Comparison of ENCODE assay signal across 15 cellular contexts in genomic region chrX:132940727-132941162, GRCh38. TPM values are rescaled to one million over a fixed set of nuclear protein-coding genes. Genes with fewer than 3 reads are reported as not detected.
DNase-seq lines count a peak whose midpoint lies in the region; TF ChIP-seq lines count a peak whose summit lies in the region.
"Had no signal": no experiment of that assay in that cellular context is flagged by ENCODE, and none has a peak within 500 bp of the region (broad histone marks: within the 10 kb centered on the region; RNA-seq: fewer than 3 reads in every experiment).

No MANE protein-coding gene starts in this region.

- no peak overlapping the region for H2BK20ac ChIP-seq in H9 (ENCODE audit: low read depth, low read length, poor library complexity, severe bottlenecking)

- no peak overlapping the region for H2AFZ ChIP-seq in H9 (ENCODE audit: low read length)
- H2AFZ ChIP-seq in hepatocyte: no peak overlapping the region

- no peak overlapping the region for H3K4me3 ChIP-seq in SJCRH30
- no peak overlapping the region for H3K4me3 ChIP-seq in hepatocyte
- H3K4me3 ChIP-seq: BLaER1 had no signal

- no peaks in the 10 kb centered on the region for H3K23me2 ChIP-seq in H9 (ENCODE audit: insufficient read length, low read depth, low read length, poor library complexity, severe bottlenecking)

- no CpG with 5 or more reads among the region's 3 CpGs for WGBS in H9 (ENCODE audit: extremely low coverage, insufficient read length, low lambda C conversion rate)
- 38% methylated on average over 3 of the region's 3 CpGs for WGBS in hepatocyte (ENCODE audit: low lambda C conversion rate, missing lambda C conversion rate)

- no peak overlapping the region for H3K27ac ChIP-seq in C4-2B
- no peak overlapping the region for H3K27ac ChIP-seq in H9 (ENCODE audit: insufficient read length, low read depth, low read length)
- no peak overlapping the region for H3K27ac ChIP-seq in SJCRH30
- H3K27ac ChIP-seq in hepatocyte: no peak overlapping the region
- H3K27ac ChIP-seq: BLaER1 had no signal

- no peak overlapping the region for H3K56ac ChIP-seq in H9 (ENCODE audit: insufficient read length, low read depth, low read length)

- H4K91ac ChIP-seq in H9 (ENCODE audit: insufficient read length, low read depth, low read length): no peak overlapping the region

- CTCF ChIA-PET in GM10248 (lab: Yijun Ruan, JAX): no interaction called here

- H3K9me2 ChIP-seq in hepatocyte (replicated peaks; ENCODE audit: insufficient read depth): no peaks in the 10 kb centered on the region

- no peak overlapping the region for H2BK15ac ChIP-seq in H9 (ENCODE audit: low read depth, low read length)

- H3K9ac ChIP-seq in H9 (ENCODE audit: extremely low read depth, insufficient read length, low read length): no peak overlapping the region
- H3K9ac ChIP-seq: BLaER1 had no signal

- POLR2A ChIA-PET in GM10248 (lab: Yijun Ruan, JAX): no interaction called here

- peaks cover 5% of the 10 kb centered on the region for H3K27me3 Mint-ChIP-seq in H9 (ENCODE audit: low read depth)

- peaks cover 15 to 16% of the 10 kb centered on the region in 2 experiments for H3K4me1 Mint-ChIP-seq in H9

- H3K9me3 ChIP-seq in H9 (ENCODE audit: control insufficient read depth, low read depth, low read length): no peaks in the 10 kb centered on the region
- H3K9me3 ChIP-seq in SJCRH30 (replicated peaks): no peaks in the 10 kb centered on the region
- H3K9me3 ChIP-seq in hepatocyte (ENCODE audit: low read depth): no peaks in the 10 kb centered on the region

- no peak overlapping the region for H3K4me2 ChIP-seq in H9 (ENCODE audit: insufficient read depth, insufficient read length, low read length)
- peak overlapping the region; percentile 53 for H3K4me2 ChIP-seq in hepatocyte
- H3K4me2 ChIP-seq: BLaER1 had no signal

- no peaks in the 10 kb centered on the region for H3K4me1 ChIP-seq in H9 (ENCODE audit: insufficient read depth, low read length)
- H3K4me1 ChIP-seq in SJCRH30: peaks cover 17% of the 10 kb centered on the region
- H3K4me1 ChIP-seq in hepatocyte (ENCODE audit: insufficient read depth): no peaks in the 10 kb centered on the region
- H3K4me1 ChIP-seq: BLaER1 had no signal

- peaks cover 2% of the 10 kb centered on the region; the same call in 1 of the 2 replicates for H3K36me3 ChIP-seq in SJCRH30
- H3K36me3 ChIP-seq in hepatocyte (replicated peaks; ENCODE audit: insufficient read depth, low read depth): no peaks in the 10 kb centered on the region
- H3K36me3 ChIP-seq: BLaER1 had no signal

- H4K8ac ChIP-seq in H9 (replicated peaks; ENCODE audit: insufficient read length, low read depth, low read length): no peak overlapping the region

- H3K9me3 Mint-ChIP-seq in H9: peaks cover 4 to 13% of the 10 kb centered on the region in 2 experiments
- H3K9me3 Mint-ChIP-seq: HFFc6 had no signal

- H2BK12ac ChIP-seq in H9 (ENCODE audit: insufficient read length, low read depth, low read length): no peak overlapping the region

- no peak overlapping the region for H3K14ac ChIP-seq in H9 (ENCODE audit: insufficient read depth, low read length)

- H4K20me1 ChIP-seq in H9 (ENCODE audit: control insufficient read depth, insufficient read depth, insufficient read length): no peaks in the 10 kb centered on the region
- no peaks in the 10 kb centered on the region for H4K20me1 ChIP-seq in hepatocyte (ENCODE audit: insufficient read depth, poor library complexity, severe bottlenecking)

- TF ChIP-seq CTCF in C4-2B (conservative IDR thresholded peaks at IDR 0.05) (peak; percentile 30), H9 (conservative IDR thresholded peaks at IDR 0.05) (peak; percentile 62), hepatocyte (IDR thresholded peaks at IDR 0.05; ENCODE audit: poor library complexity) (peak; percentile 10), GM10248 (IDR thresholded peaks at IDR 0.05; ENCODE audit: control extremely low read depth, extremely low read depth, low read depth, missing control alignments) (no peak)

- H3K4ac ChIP-seq in H9 (ENCODE audit: low read depth, low read length): no peak overlapping the region

- no peak overlapping the region for H2BK5ac ChIP-seq in H9 (ENCODE audit: insufficient read length, low read length)

- H3K18ac ChIP-seq in H9 (ENCODE audit: insufficient read length, low read depth, low read length): no peak overlapping the region

- H2BK120ac ChIP-seq in H9 (ENCODE audit: low read depth, low read length, poor library complexity, severe bottlenecking): no peak overlapping the region

- peaks cover 0 to 12% (median 4%) of the 10 kb centered on the region in 3 experiments; a peak in 4 of 7 replicates for H3K36me3 Mint-ChIP-seq in H9 (ENCODE audit: insufficient read depth in 1 of 3, low read depth in 3 of 3)

- no peak overlapping the region for H3K27ac Mint-ChIP-seq in H9
- H3K27ac Mint-ChIP-seq: HFFc6 had no signal

- no peak overlapping the region for H3T11ph ChIP-seq in H9 (ENCODE audit: low read length)

- H3K79me2 ChIP-seq in H9 (ENCODE audit: insufficient read depth, low read length): no peaks in the 10 kb centered on the region
- no peaks in the 10 kb centered on the region for H3K79me2 ChIP-seq in hepatocyte

- H3K79me1 ChIP-seq in H9 (ENCODE audit: insufficient read depth, low read depth, low read length, poor library complexity, severe bottlenecking): no peaks in the 10 kb centered on the region

- H3K23ac ChIP-seq in H9 (ENCODE audit: insufficient read length, low read depth, low read length): no peak overlapping the region

- DNase-seq in H9 (no peak), SJCRH30 (peak; percentile 13 to 42), hepatocyte (ENCODE audit: low spot score) (no peak), GM10248 (ENCODE audit: extremely low spot score) (no peak), inferior parietal cortex (ENCODE audit: extremely low spot score) (no peak)
- no peak for DNase-seq in NK-92 treated with Interleukin-12 subunit alpha and Interleukin-12 subunit beta, amount 100 ng/mL, for 24 hours (lab: John Stamatoyannopoulos, UW)
- no peak for DNase-seq in stimulated activated CD4-positive, alpha-beta T cell treated with anti-CD3 and anti-CD28 coated beads, Interleukin-1b, Interleukin-23, amount 100 ng/mL, for 48 hours
- DNase-seq: activated CD4-positive, CD25-positive, alpha-beta regulatory T cell treated with anti-CD3 and anti-CD28 coated beads, Interleukin-2, amount 50 U/mL, for 72 hours; foreskin melanocyte; HFFc6; NCI-H1417 treated with DMSO at 0.1 percent for 48 hours; stimulated activated CD4-positive, alpha-beta T cell treated with anti-CD3 and anti-CD28 coated beads, Interleukin-4, amount 100 ng/mL, for 1 hour; stimulated activated naive CD4-positive, alpha-beta T cell treated with Interleukin-2 at 50 U/mL for 16 hours had no signal

- H4K5ac ChIP-seq in H9 (ENCODE audit: insufficient read length, low read depth, low read length): no peak overlapping the region

- no peak overlapping the region for H3K4me3 Mint-ChIP-seq in H9
- H3K4me3 Mint-ChIP-seq: HFFc6 had no signal

- H3K27me3 ChIP-seq in H9 (ENCODE audit: insufficient read depth, low read length) (no peaks in the 10 kb centered on the region), SJCRH30 (no peaks in the 10 kb centered on the region), hepatocyte (no peaks in the 10 kb centered on the region)

- H2AK5ac ChIP-seq in H9 (ENCODE audit: insufficient read length, low read length): no peak overlapping the region

RNA-seq across cellular contexts. Expression of gene HS6ST2, which starts 17.7 kb away (rescaled TPM):
- 3.9 and 4.8 TPM in 2 replicates for total RNA-seq in H9 (2021)
- 61.0 and 65.6 TPM in 2 replicates for total RNA-seq in SJCRH30 (2014; rRNA removed; shearing (Covaris generic))
- total RNA-seq in hepatocyte: 18.5 and 21.9 TPM in 2 replicates
- 17.4 and 18.9 TPM in 2 replicates for polyA plus RNA-seq in hepatocyte
- total RNA-seq: HFFc6 had no signal

Comparison
In these comparisons a context has a peak if more than half of its experiments do, and no peak if none do; other contexts are left out.
1. DNase-seq: peak in SJCRH30 (2 of 2); none in H9 (single experiment), hepatocyte (single experiment), NK-92 treated with Interleukin-12 subunit alpha and Interleukin-12 subunit beta, amount 100 ng/mL, for 24 hours (single experiment), stimulated activated CD4-positive, alpha-beta T cell treated with anti-CD3 and anti-CD28 coated beads, Interleukin-1b, Interleukin-23, amount 100 ng/mL, for 48 hours (single experiment), GM10248 (single experiment) and inferior parietal cortex (single experiment).